Comparison of ENCODE assay signal across 11 cellular contexts in genomic region chr11:9858822-9859221, GRCh38.
DNase-seq lines count a peak whose midpoint lies in the region; ATAC-seq, FAIRE-seq and TF ChIP-seq lines count a peak whose summit lies in the region.
"Had no signal": no experiment of that assay in that cellular context is flagged by ENCODE, and none has a peak within 500 bp of the region (broad histone marks: within the 10 kb centered on the region; RNA-seq: fewer than 3 reads in every experiment).

No MANE protein-coding gene starts in this region.

- no peak for TF ChIP-seq CTCF in endodermal cell (conservative IDR thresholded peaks at IDR 0.05)
- TF ChIP-seq CTCF in upper lobe of right lung (IDR thresholded peaks at IDR 0.05) = no peak
- no peak for TF ChIP-seq CTCF in glutamatergic neuron (IDR thresholded peaks at IDR 0.05; ENCODE audit: partially characterized antibody, unreplicated experiment)

- peaks cover 43% of the 10 kb centered on the region for H3K4me1 Mint-ChIP-seq in stimulated activated naive CD8-positive, alpha-beta T cell treated with anti-CD3 and anti-CD28 coated beads, Interleukin-15, Interleukin-2, amounts not matched to agents 100 ng/mL and 50 ng/mL, for 24 hours (ENCODE audit: low read depth)
- H3K4me1 Mint-ChIP-seq in endodermal cell (peaks cover 39% of the 10 kb centered on the region), glutamatergic neuron (ENCODE audit: low read depth, unreplicated experiment) (no peaks in the 10 kb centered on the region)

- WGBS in endodermal cell (ENCODE audit: insufficient coverage in 1 of 2, insufficient read length in 1 of 2), 2 experiments = 18 to 30% methylated on average over 1 to 2 of the region's 2 CpGs

- H3K27me3 Mint-ChIP-seq in stimulated activated naive CD8-positive, alpha-beta T cell treated with anti-CD3 and anti-CD28 coated beads, Interleukin-15, Interleukin-2, amounts not matched to agents 100 ng/mL and 50 ng/mL, for 24 hours = no peaks in the 10 kb centered on the region
- H3K27me3 Mint-ChIP-seq in endodermal cell (ENCODE audit: insufficient read depth) (no peaks in the 10 kb centered on the region), glutamatergic neuron (ENCODE audit: unreplicated experiment) (no peaks in the 10 kb centered on the region)

- no peaks in the 10 kb centered on the region for H3K36me3 ChIP-seq in SJCRH30
- peaks cover 12% of the 10 kb centered on the region for H3K36me3 ChIP-seq in endodermal cell (ENCODE audit: control insufficient read depth, insufficient read depth, low read length)
- H3K36me3 ChIP-seq in upper lobe of right lung = peaks cover 22% of the 10 kb centered on the region

- H3K27ac ChIP-seq in SJCRH30 (no peak overlapping the region), endodermal cell (ENCODE audit: low read depth, low read length) (no peak overlapping the region), upper lobe of right lung (no peak overlapping the region)

- no peak for ATAC-seq in stimulated activated naive CD8-positive, alpha-beta T cell treated with anti-CD3 and anti-CD28 coated beads, Interleukin-15, Interleukin-2, amounts not matched to agents 100 U/mL and 50 U/mL, for 24 hours
- peak; percentile 39 for ATAC-seq in upper lobe of right lung
- ATAC-seq in HG03095 (IDR thresholded peaks at IDR 0.05; ENCODE audit: unreplicated experiment) = no peak

- no peaks in the 10 kb centered on the region for H3K36me3 Mint-ChIP-seq in stimulated activated naive CD8-positive, alpha-beta T cell treated with anti-CD3 and anti-CD28 coated beads, Interleukin-15, Interleukin-2, amounts not matched to agents 100 ng/mL and 50 ng/mL, for 24 hours (ENCODE audit: low read depth)
- H3K36me3 Mint-ChIP-seq in endodermal cell (ENCODE audit: low read depth) (no peaks in the 10 kb centered on the region), glutamatergic neuron (ENCODE audit: unreplicated experiment) (no peaks in the 10 kb centered on the region)

- no peak overlapping the region for H3K9ac ChIP-seq in endodermal cell (ENCODE audit: extremely low read depth, low read length, poor library complexity, severe bottlenecking)

- H3K27ac Mint-ChIP-seq in stimulated activated naive CD8-positive, alpha-beta T cell treated with anti-CD3 and anti-CD28 coated beads, Interleukin-15, Interleukin-2, amounts not matched to agents 100 ng/mL and 50 ng/mL, for 24 hours = peak overlapping the region; percentile 91
- H3K27ac Mint-ChIP-seq in endodermal cell (peak overlapping the region; percentile 62), glutamatergic neuron (ENCODE audit: unreplicated experiment) (no peak overlapping the region)

- intact Hi-C loops in upper lobe of right lung (cut with DNase I) = no loop called here

- H3K9me3 ChIP-seq in SJCRH30 (replicated peaks) (no peaks in the 10 kb centered on the region), endodermal cell (ENCODE audit: control insufficient read depth, low read length) (no peaks in the 10 kb centered on the region), upper lobe of right lung (no peaks in the 10 kb centered on the region)

- peak overlapping the region; percentile 49 for H3K4me3 Mint-ChIP-seq in stimulated activated naive CD8-positive, alpha-beta T cell treated with anti-CD3 and anti-CD28 coated beads, Interleukin-15, Interleukin-2, amounts not matched to agents 100 ng/mL and 50 ng/mL, for 24 hours
- H3K4me3 Mint-ChIP-seq in endodermal cell = peak overlapping the region; percentile 19
- H3K4me3 Mint-ChIP-seq in glutamatergic neuron (ENCODE audit: unreplicated experiment) = no peak overlapping the region

- H3K4me3 ChIP-seq in SJCRH30 (no peak overlapping the region), endodermal cell (ENCODE audit: low read length) (peak overlapping the region; percentile 11), upper lobe of right lung (no peak overlapping the region)

- H3K9me3 Mint-ChIP-seq in stimulated activated naive CD8-positive, alpha-beta T cell treated with anti-CD3 and anti-CD28 coated beads, Interleukin-15, Interleukin-2, amounts not matched to agents 100 ng/mL and 50 ng/mL, for 24 hours = no peaks in the 10 kb centered on the region
- H3K9me3 Mint-ChIP-seq in endodermal cell (no peaks in the 10 kb centered on the region), glutamatergic neuron (ENCODE audit: unreplicated experiment) (no peaks in the 10 kb centered on the region)

- peaks cover 20% of the 10 kb centered on the region for H3K4me1 ChIP-seq in SJCRH30
- peaks cover 15% of the 10 kb centered on the region for H3K4me1 ChIP-seq in endodermal cell (ENCODE audit: control insufficient read depth, insufficient read depth, low read length)
- peaks cover 22% of the 10 kb centered on the region for H3K4me1 ChIP-seq in upper lobe of right lung

- no peak for DNase-seq in stimulated activated naive CD8-positive, alpha-beta T cell treated with anti-CD3 and anti-CD28 coated beads, Interleukin-15, Interleukin-2, amounts not matched to agents 100 U/mL and 50 U/mL, for 24 hours
- DNase-seq in SJCRH30 (peak; percentile 6 to 46), endodermal cell (peak; percentile 56), upper lobe of right lung (no peak), glutamatergic neuron (no peak), GM19239 (ENCODE audit: insufficient read length, low spot score) (no peak)
- DNase-seq: stimulated activated CD4-positive, alpha-beta T cell treated with anti-CD3 and anti-CD28 coated beads, Interleukin-4, amount 100 ng/mL, for 24 hours had no signal

- H3K27me3 ChIP-seq in SJCRH30 (no peaks in the 10 kb centered on the region), endodermal cell (ENCODE audit: control insufficient read depth, insufficient read depth, low read length, poor library complexity, severe bottlenecking) (no peaks in the 10 kb centered on the region), upper lobe of right lung (no peaks in the 10 kb centered on the region)

- no peak for FAIRE-seq in GM19239 (lab: Jason Lieb, UNC)
- FAIRE-seq: D721Med, endometrium had no signal

Comparison
In these comparisons a context has a peak if more than half of its experiments do, and no peak if none do; other contexts are left out.
1. DNase-seq: peak in SJCRH30 (2 of 2) and endodermal cell (single experiment); none in stimulated activated naive CD8-positive, alpha-beta T cell treated with anti-CD3 and anti-CD28 coated beads, Interleukin-15, Interleukin-2, amounts not matched to agents 100 U/mL and 50 U/mL, for 24 hours (single experiment), upper lobe of right lung (single experiment), glutamatergic neuron (single experiment) and GM19239 (single experiment).